Comparison of ENCODE assay signal across 1 cellular context in genomic region chr5:97550818-97551217, GRCh38.
TF ChIP-seq lines count a peak whose summit lies in the region.

No MANE protein-coding gene starts in this region.

TF ChIP-seq in SK-N-SH, 30 proteins besides CTCF, POLR2A, EP300 and RAD21 (continued from another document):
- TF ChIP-seq, protein P1, sequence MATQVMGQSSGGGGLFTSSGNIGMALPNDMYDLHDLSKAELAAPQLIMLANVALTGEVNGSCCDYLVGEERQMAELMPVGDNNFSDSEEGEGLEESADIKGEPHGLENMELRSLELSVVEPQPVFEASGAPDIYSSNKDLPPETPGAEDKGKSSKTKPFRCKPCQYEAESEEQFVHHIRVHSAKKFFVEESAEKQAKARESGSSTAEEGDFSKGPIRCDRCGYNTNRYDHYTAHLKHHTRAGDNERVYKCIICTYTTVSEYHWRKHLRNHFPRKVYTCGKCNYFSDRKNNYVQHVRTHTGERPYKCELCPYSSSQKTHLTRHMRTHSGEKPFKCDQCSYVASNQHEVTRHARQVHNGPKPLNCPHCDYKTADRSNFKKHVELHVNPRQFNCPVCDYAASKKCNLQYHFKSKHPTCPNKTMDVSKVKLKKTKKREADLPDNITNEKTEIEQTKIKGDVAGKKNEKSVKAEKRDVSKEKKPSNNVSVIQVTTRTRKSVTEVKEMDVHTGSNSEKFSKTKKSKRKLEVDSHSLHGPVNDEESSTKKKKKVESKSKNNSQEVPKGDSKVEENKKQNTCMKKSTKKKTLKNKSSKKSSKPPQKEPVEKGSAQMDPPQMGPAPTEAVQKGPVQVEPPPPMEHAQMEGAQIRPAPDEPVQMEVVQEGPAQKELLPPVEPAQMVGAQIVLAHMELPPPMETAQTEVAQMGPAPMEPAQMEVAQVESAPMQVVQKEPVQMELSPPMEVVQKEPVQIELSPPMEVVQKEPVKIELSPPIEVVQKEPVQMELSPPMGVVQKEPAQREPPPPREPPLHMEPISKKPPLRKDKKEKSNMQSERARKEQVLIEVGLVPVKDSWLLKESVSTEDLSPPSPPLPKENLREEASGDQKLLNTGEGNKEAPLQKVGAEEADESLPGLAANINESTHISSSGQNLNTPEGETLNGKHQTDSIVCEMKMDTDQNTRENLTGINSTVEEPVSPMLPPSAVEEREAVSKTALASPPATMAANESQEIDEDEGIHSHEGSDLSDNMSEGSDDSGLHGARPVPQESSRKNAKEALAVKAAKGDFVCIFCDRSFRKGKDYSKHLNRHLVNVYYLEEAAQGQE (IDR thresholded peaks at IDR 0.05; ENCODE audit: low read depth, low read length): no peak
- TF ChIP-seq IRF3 (IDR thresholded peaks at IDR 0.05; ENCODE audit: low read depth, low read length): no peak
- TF ChIP-seq TEAD4 (IDR thresholded peaks at IDR 0.05; ENCODE audit: borderline replicate concordance, insufficient read depth): no peak
- no peak for TF ChIP-seq POLR2AphosphoS5 (IDR thresholded peaks at IDR 0.05; ENCODE audit: low read depth, low read length)
- no peak for TF ChIP-seq YY1 (IDR thresholded peaks at IDR 0.05; ENCODE audit: low read depth)
- TF ChIP-seq FOSL2 (IDR thresholded peaks at IDR 0.05; ENCODE audit: borderline replicate concordance, low read depth): no peak
- TF ChIP-seq FOXJ3 (CRISPR knock-in tag; IDR thresholded peaks at IDR 0.05): no peak
